In the genomic region with DNA sequence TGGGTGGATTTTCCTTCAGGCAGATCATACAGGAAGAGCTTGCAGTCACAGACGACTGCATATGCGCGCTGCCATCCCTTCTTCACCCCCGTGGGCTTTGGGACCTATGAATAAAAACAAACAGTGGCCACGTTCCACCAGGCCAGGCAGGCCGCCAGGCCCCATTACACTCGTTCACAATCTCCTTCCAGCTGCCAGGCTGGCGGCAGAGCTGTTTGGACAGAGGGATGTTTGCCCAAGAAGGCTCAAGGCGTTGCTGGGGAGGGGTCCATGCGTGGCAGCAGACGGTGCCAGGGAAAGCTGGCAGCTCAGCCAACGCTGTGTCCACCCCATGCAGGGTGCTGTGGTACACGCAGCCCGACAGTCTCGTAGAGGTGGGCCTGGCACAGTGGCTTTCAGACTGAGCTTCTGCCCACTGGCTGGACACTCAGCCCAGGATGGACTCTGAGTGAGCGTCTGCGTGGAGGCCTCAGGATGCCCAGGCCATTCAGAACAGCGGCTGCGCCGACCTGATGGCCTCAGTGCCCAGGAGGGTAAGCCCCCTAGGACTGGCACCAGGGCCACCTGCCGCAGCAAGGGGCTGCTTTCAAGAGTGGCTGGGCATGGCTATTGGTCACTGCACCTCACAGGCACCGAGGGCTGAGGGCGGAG, we compare ENCODE assay signal across 1 cellular context.
TF ChIP-seq lines count a peak whose summit lies in the region.

No MANE protein-coding gene starts in this region.

TF ChIP-seq in HepG2, 621 proteins besides CTCF, POLR2A, EP300 and RAD21 (continued from another document):
- TF ChIP-seq, protein P1, sequence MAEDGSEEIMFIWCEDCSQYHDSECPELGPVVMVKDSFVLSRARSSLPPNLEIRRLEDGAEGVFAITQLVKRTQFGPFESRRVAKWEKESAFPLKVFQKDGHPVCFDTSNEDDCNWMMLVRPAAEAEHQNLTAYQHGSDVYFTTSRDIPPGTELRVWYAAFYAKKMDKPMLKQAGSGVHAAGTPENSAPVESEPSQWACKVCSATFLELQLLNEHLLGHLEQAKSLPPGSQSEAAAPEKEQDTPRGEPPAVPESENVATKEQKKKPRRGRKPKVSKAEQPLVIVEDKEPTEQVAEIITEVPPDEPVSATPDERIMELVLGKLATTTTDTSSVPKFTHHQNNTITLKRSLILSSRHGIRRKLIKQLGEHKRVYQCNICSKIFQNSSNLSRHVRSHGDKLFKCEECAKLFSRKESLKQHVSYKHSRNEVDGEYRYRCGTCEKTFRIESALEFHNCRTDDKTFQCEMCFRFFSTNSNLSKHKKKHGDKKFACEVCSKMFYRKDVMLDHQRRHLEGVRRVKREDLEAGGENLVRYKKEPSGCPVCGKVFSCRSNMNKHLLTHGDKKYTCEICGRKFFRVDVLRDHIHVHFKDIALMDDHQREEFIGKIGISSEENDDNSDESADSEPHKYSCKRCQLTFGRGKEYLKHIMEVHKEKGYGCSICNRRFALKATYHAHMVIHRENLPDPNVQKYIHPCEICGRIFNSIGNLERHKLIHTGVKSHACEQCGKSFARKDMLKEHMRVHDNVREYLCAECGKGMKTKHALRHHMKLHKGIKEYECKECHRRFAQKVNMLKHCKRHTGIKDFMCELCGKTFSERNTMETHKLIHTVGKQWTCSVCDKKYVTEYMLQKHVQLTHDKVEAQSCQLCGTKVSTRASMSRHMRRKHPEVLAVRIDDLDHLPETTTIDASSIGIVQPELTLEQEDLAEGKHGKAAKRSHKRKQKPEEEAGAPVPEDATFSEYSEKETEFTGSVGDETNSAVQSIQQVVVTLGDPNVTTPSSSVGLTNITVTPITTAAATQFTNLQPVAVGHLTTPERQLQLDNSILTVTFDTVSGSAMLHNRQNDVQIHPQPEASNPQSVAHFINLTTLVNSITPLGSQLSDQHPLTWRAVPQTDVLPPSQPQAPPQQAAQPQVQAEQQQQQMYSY (CRISPR knock-in tag; IDR thresholded peaks at IDR 0.05) = no peak
- TF ChIP-seq ZNF552 (CRISPR knock-in tag; IDR thresholded peaks at IDR 0.05; ENCODE audit: borderline replicate concordance) (no peak), ISL2 (CRISPR knock-in tag; IDR thresholded peaks at IDR 0.05) (no peak), ZNF570 (CRISPR knock-in tag; IDR thresholded peaks at IDR 0.05; ENCODE audit: borderline replicate concordance) (no peak)
